Comparison of ENCODE assay signal across 1 cellular context in the genomic region with DNA sequence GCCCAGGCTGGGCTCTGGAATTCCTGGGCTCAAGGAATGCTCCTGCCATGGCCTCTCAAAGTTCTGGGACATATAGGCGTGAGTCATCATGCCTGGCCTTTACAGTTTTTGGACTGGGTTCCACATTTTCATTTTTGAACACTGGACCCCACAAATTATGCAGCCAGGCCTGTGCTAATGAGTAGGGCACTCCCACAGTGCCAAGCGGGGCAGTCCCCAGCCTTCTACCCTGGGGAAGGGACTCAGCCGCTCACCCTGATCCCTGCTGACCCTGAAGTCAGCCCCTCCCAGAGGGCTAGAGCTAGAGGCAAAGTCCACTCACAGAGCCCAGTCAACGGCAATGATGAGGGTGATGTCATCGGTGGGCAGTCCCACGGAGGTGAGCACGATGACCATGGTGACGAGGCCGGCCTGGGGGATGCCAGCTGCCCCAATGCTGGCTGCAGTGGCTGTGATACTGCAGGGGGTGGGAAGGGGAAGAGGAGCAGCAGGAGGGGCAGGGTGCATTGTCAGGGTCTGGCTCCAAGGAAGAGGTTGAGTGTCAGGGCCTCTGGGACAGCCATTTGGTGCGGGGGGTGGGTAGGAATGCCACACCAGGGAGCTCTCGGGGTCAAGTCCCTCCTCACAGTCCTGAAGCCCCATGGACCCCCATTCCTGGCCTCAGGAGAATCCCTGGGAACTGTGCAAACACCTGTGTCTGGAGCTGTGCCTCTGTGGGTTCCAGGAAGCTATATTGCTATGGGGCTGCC.
TF ChIP-seq lines count a peak whose summit lies in the region.

No MANE protein-coding gene starts in this region.

TF ChIP-seq in HCT116, 20 proteins besides CTCF, POLR2A, EP300 and RAD21 (continued from another document):
- no peak for TF ChIP-seq ZBTB33 (IDR thresholded peaks at IDR 0.05; ENCODE audit: extremely low read depth, insufficient replicate concordance, low read length)
- no peak for TF ChIP-seq POLR2AphosphoS5 (IDR thresholded peaks at IDR 0.05; ENCODE audit: low read depth, low read length)
- no peak for TF ChIP-seq ATF3 (IDR thresholded peaks at IDR 0.05)
- TF ChIP-seq EZH2phosphoT487 (IDR thresholded peaks at IDR 0.05; ENCODE audit: borderline replicate concordance) = no peak
- TF ChIP-seq ELF1 (IDR thresholded peaks at IDR 0.05; ENCODE audit: borderline replicate concordance, low read depth) = no peak
- TF ChIP-seq SP1 (IDR thresholded peaks at IDR 0.05; ENCODE audit: low read depth) = no peak
- TF ChIP-seq JUND (IDR thresholded peaks at IDR 0.05) = no peak
- TF ChIP-seq TCF7L2 (IDR thresholded peaks at IDR 0.05; ENCODE audit: borderline replicate concordance, extremely low read depth, insufficient read depth, insufficient read length) = no peak
- TF ChIP-seq EGR1 (IDR thresholded peaks at IDR 0.05; ENCODE audit: low read depth) = no peak
- TF ChIP-seq FOSL1 (IDR thresholded peaks at IDR 0.05; ENCODE audit: low read depth) = no peak
- no peak for TF ChIP-seq CEBPB (IDR thresholded peaks at IDR 0.05; ENCODE audit: low read depth)
- no peak for TF ChIP-seq YY1 (IDR thresholded peaks at IDR 0.05; ENCODE audit: extremely low read depth, insufficient replicate concordance, low read depth, low read length)
- TF ChIP-seq EZH2 (IDR thresholded peaks at IDR 0.05) = no peak
